19 cellular contexts compared by ENCODE assay signal in the genomic region with DNA sequence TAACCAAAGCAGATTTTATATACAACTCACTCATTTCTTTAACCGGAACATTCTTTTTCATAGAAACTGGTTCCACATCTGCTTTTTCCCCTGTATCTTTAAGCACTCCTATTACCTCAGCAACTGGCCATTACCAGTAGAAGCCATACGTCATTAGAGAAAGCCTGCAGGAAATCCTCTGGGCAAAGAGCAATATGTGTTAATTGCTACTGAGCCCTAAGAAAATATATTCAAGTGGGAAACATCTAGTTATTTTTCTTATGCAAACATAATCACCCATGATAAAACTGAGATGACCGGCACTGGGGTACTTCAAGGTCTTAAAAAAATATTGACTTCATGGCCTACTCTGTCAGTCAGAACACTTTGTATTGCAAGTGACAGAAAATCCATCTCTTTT.
"Had no signal": no experiment of that assay in that cellular context is flagged by ENCODE, and none has a peak within 500 bp of the region (broad histone marks: within the 10 kb centered on the region; RNA-seq: fewer than 3 reads in every experiment).

No MANE protein-coding gene starts in this region.

- H3K27me3 Mint-ChIP-seq: stimulated activated naive CD8-positive, alpha-beta T cell treated with anti-CD3 and anti-CD28 coated beads, Interleukin-15, amount 100 ng/mL, for 72 hours had no signal

- H3K9me3 Mint-ChIP-seq: immature natural killer cell, natural killer cell had no signal

- H3K4me3 Mint-ChIP-seq: endodermal cell; immature natural killer cell; natural killer cell; neural crest cell; stimulated activated naive B cell treated with anti-CD40 and anti-IgM and Interleukin-4, amounts not matched to agents 10 μg/mL and 1 μg/mL and 100 μg/mL, for 72 hours; stimulated activated naive CD8-positive, alpha-beta T cell treated with anti-CD3 and anti-CD28 coated beads, Interleukin-15, amount 100 ng/mL, for 72 hours had no signal

- ATAC-seq: foreskin keratinocyte; left ventricle myocardium superior; natural killer cell; sciatic nerve; stimulated activated naive B cell treated with anti-CD40 and anti-IgM and Interleukin-4, amounts not matched to agents 10 μg/mL and 1 μg/mL and 100 μg/mL, for 72 hours; stimulated activated naive CD8-positive, alpha-beta T cell treated with anti-CD3 and anti-CD28 coated beads, Interleukin-15, amount 100 ng/mL, for 72 hours had no signal

- H3K36me3 ChIP-seq: spleen, tibial nerve had no signal

- H3K27ac ChIP-seq: coronary artery, foreskin keratinocyte, spleen, testis, tibial nerve had no signal

- H3K4me3 ChIP-seq: coronary artery, spleen, testis, tibial nerve had no signal

- H3K27ac Mint-ChIP-seq: endodermal cell; immature natural killer cell; natural killer cell; stimulated activated naive B cell treated with anti-CD40 and anti-IgM and Interleukin-4, amounts not matched to agents 10 μg/mL and 1 μg/mL and 100 μg/mL, for 72 hours; stimulated activated naive CD8-positive, alpha-beta T cell treated with anti-CD3 and anti-CD28 coated beads, Interleukin-15, amount 100 ng/mL, for 72 hours had no signal

- H3K27me3 ChIP-seq: spleen, testis, tibial nerve had no signal

- H3K9me3 ChIP-seq: testis, tibial nerve had no signal

- H3K4me1 Mint-ChIP-seq: endodermal cell; immature natural killer cell; natural killer cell; neural crest cell; stimulated activated naive B cell treated with anti-CD40 and anti-IgM and Interleukin-4, amounts not matched to agents 10 μg/mL and 1 μg/mL and 100 μg/mL, for 72 hours had no signal

- DNase-seq: effector CD4-positive, alpha-beta T cell; endodermal cell; erythroblast; foreskin keratinocyte; immature natural killer cell; left ventricle myocardium superior; natural killer cell; posterior cingulate gyrus; spleen; stimulated activated CD4-positive, alpha-beta T cell treated with anti-CD3 and anti-CD28 coated beads, Interleukin-15, amount 100 ng/mL, for 24 hours; stimulated activated CD4-positive, alpha-beta T cell treated with anti-CD3 and anti-CD28 coated beads, Interleukin-1b, Interleukin-23, amount 100 ng/mL, for 48 hours; stimulated activated CD4-positive, alpha-beta T cell treated with anti-CD3 and anti-CD28 coated beads, Interleukin-4, amount 100 ng/mL, for 24 hours; stimulated activated naive B cell treated with anti-CD40 and anti-IgM and Interleukin-4, amounts not matched to agents 10 μg/mL and 1 μg/mL and 100 μg/mL, for 72 hours; stimulated activated naive CD8-positive, alpha-beta T cell treated with anti-CD3 and anti-CD28 coated beads, Interleukin-15, amount 100 ng/mL, for 72 hours; testis had no signal

- H3K36me3 Mint-ChIP-seq: immature natural killer cell; natural killer cell; stimulated activated naive B cell treated with anti-CD40 and anti-IgM and Interleukin-4, amounts not matched to agents 10 μg/mL and 1 μg/mL and 100 μg/mL, for 72 hours had no signal

- H3K4me1 ChIP-seq: foreskin keratinocyte, spleen, testis, tibial nerve had no signal
